In genomic region chr11:134978388-134979088, GRCh38 we compare ENCODE assay signal across 1 cellular context.
TF ChIP-seq lines count a peak whose summit lies in the region.

No MANE protein-coding gene starts in this region.

TF ChIP-seq in HepG2, 621 proteins besides CTCF, POLR2A, EP300 and RAD21 (continued from another document):
- TF ChIP-seq IKZF5 (CRISPR knock-in tag; IDR thresholded peaks at IDR 0.05) (no peak), ZNF256 (CRISPR knock-in tag; conservative IDR thresholded peaks at IDR 0.05) (no peak), BATF2 (CRISPR knock-in tag; IDR thresholded peaks at IDR 0.05) (no peak), GMEB1 (CRISPR knock-in tag; IDR thresholded peaks at IDR 0.05; ENCODE audit: borderline replicate concordance) (no peak), GFI1 (CRISPR knock-in tag; IDR thresholded peaks at IDR 0.05; ENCODE audit: borderline replicate concordance) (no peak), LBX2 (CRISPR knock-in tag; IDR thresholded peaks at IDR 0.05; ENCODE audit: borderline replicate concordance) (no peak), NPAS2 (CRISPR knock-in tag; IDR thresholded peaks at IDR 0.05; ENCODE audit: borderline replicate concordance) (no peak), RAD51 (IDR thresholded peaks at IDR 0.05; ENCODE audit: borderline replicate concordance) (no peak), XBP1 (CRISPR knock-in tag; IDR thresholded peaks at IDR 0.05) (no peak), PBX2 (CRISPR knock-in tag; IDR thresholded peaks at IDR 0.05) (no peak), ZNF572 (CRISPR knock-in tag; IDR thresholded peaks at IDR 0.05) (no peak)
